ENCODE assay signal across 10 cellular contexts in the genomic region with DNA sequence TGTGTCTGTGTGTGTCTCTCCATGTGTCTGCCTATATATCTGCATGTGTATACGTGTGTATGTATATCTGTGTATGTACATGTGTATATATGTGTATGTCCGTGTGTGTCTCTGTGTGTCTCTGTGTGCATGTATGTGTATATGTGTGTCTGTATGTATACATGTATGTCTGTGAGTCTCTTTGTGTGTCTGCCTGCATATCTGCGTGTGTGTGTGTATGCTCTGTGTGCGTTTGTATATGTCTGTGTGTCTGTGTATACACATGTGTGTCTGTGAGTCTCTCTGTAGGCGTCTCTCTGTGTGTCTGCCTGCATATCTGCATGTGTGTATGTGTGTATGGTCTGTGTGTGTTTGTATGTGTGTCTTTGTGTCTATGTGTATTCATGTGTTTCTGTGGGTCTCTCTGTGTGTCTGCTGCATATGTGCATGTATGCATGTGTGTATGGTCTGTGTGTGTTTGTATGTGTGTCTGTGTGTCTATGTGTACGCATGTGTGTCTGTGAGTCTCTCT. TPM values are rescaled to one million over a fixed set of nuclear protein-coding genes. Genes with fewer than 3 reads are reported as not detected.
DNase-seq lines count a peak whose midpoint lies in the region; ATAC-seq and TF ChIP-seq lines count a peak whose summit lies in the region.
"Had no signal": no experiment of that assay in that cellular context is flagged by ENCODE, and none has a peak within 500 bp of the region (broad histone marks: within the 10 kb centered on the region; RNA-seq: fewer than 3 reads in every experiment).

No MANE protein-coding gene starts in this region.

- peak overlapping the region; percentile 11 for H3K4me3 Mint-ChIP-seq in activated T-cell treated with anti-CD3 and anti-CD28 coated beads, Interleukin-2, amount 50 U/mL, for 4 hours

- H3K27me3 Mint-ChIP-seq in activated T-cell treated with anti-CD3 and anti-CD28 coated beads, Interleukin-2, amount 50 U/mL, for 4 hours (ENCODE audit: low read depth) = no peaks in the 10 kb centered on the region
- H3K27me3 Mint-ChIP-seq: IgD-negative memory B cell had no signal

- peaks cover 81% of the 10 kb centered on the region for H3K4me1 Mint-ChIP-seq in activated T-cell treated with anti-CD3 and anti-CD28 coated beads, Interleukin-2, amount 50 U/mL, for 4 hours (ENCODE audit: low read depth)

- H3K9me3 ChIP-seq in ascending aorta = no peaks in the 10 kb centered on the region
- H3K9me3 ChIP-seq in right lobe of liver = no peaks in the 10 kb centered on the region
- no peaks in the 10 kb centered on the region for H3K9me3 ChIP-seq in thyroid gland

- no peak for DNase-seq in activated T-cell treated with anti-CD3 and anti-CD28 coated beads, Interleukin-2, amount 50 U/mL, for 4 hours
- no peak for DNase-seq in activated T-cell treated with anti-CD3 and anti-CD28 coated beads, Interleukin-2, amount 50 U/mL, for 48 hours
- DNase-seq in ascending aorta (ENCODE audit: low spot score in 2 of 2) = no peak
- DNase-seq in right lobe of liver = no peak
- DNase-seq in thyroid gland = no peak
- no peak for DNase-seq in H7
- no peak for DNase-seq in caudate nucleus (lab: John Stamatoyannopoulos, UW)

- TF ChIP-seq POLR2A in right lobe of liver (IDR thresholded peaks at IDR 0.05) (no peak), thyroid gland (IDR thresholded peaks at IDR 0.05) (no peak)

- intact Hi-C loops in ascending aorta (cut with DNase I) (loop anchor here (5.0 kb wide), 1 partner anchor 244 kb away; no protein-coding TSS in a partner anchor), right lobe of liver (cut with DNase I) (no loop called here), thyroid gland (cut with DNase I) (no loop called here)

- H3K36me3 ChIP-seq in ascending aorta = no peaks in the 10 kb centered on the region
- no peaks in the 10 kb centered on the region for H3K36me3 ChIP-seq in right lobe of liver
- H3K36me3 ChIP-seq in thyroid gland = no peaks in the 10 kb centered on the region
- H3K36me3 ChIP-seq in H7 (replicated peaks; ENCODE audit: control insufficient read depth, insufficient read depth, low read length) = no peaks in the 10 kb centered on the region

- no peak overlapping the region for H3K4me3 ChIP-seq in ascending aorta
- H3K4me3 ChIP-seq in right lobe of liver = no peak overlapping the region
- no peak overlapping the region for H3K4me3 ChIP-seq in thyroid gland (replicated peaks in 1 of 3)
- no peak overlapping the region for H3K4me3 ChIP-seq in H7 (ENCODE audit: insufficient read depth, low read depth, low read length)

- H3K27me3 ChIP-seq in ascending aorta (no peaks in the 10 kb centered on the region), right lobe of liver (no peaks in the 10 kb centered on the region), thyroid gland (no peaks in the 10 kb centered on the region), H7 (ENCODE audit: control insufficient read depth, insufficient read depth, low read length) (no peaks in the 10 kb centered on the region)

- H3K9me3 Mint-ChIP-seq in activated T-cell treated with anti-CD3 and anti-CD28 coated beads, Interleukin-2, amount 50 U/mL, for 4 hours = no peaks in the 10 kb centered on the region
- H3K9me3 Mint-ChIP-seq: IgD-negative memory B cell had no signal

- no peaks in the 10 kb centered on the region for H3K36me3 Mint-ChIP-seq in activated T-cell treated with anti-CD3 and anti-CD28 coated beads, Interleukin-2, amount 50 U/mL, for 4 hours (ENCODE audit: insufficient read depth)
- H3K36me3 Mint-ChIP-seq: IgD-negative memory B cell had no signal

- H3K4me1 ChIP-seq in ascending aorta (peaks cover 24 to 57% of the 10 kb centered on the region in 2 donors), right lobe of liver (peaks cover 0 to 37% (median 16%) of the 10 kb centered on the region in 4 donors), thyroid gland (peaks cover 36 to 61% of the 10 kb centered on the region in 2 donors)

- H3K27ac ChIP-seq in ascending aorta (peak overlapping the region; percentile 88 to 92), right lobe of liver (peak overlapping the region; percentile 84 to 100 (median 94)), thyroid gland (peak overlapping the region; percentile 10 to 100 (median 92)), caudate nucleus (ENCODE audit: low read depth, low read length) (no peak overlapping the region)
- H3K27ac ChIP-seq: SK-N-MC had no signal

- no peak for ATAC-seq in activated T-cell treated with anti-CD3 and anti-CD28 coated beads, Interleukin-2, amount 50 U/mL, for 4 hours
- ATAC-seq in right lobe of liver (no peak), HG03342 (IDR thresholded peaks at IDR 0.05; ENCODE audit: unreplicated experiment) (no peak)

- 90% methylated on average over 5 of the region's 6 CpGs for WGBS in right lobe of liver (ENCODE audit: insufficient coverage, low coverage, low lambda C conversion rate, missing lambda C conversion rate)
- 90 to 92% methylated on average over 6 of the region's 6 CpGs for WGBS in thyroid gland, 2 donors

- TF ChIP-seq CTCF in ascending aorta (IDR thresholded peaks at IDR 0.05) (no peak), right lobe of liver (IDR thresholded peaks at IDR 0.05) (no peak), thyroid gland (IDR thresholded peaks at IDR 0.05) (no peak)

RNA-seq across cellular contexts. Expression of gene KLF6, which starts 23.7 kb away (rescaled TPM):
- total RNA-seq in activated T-cell treated with anti-CD3 and anti-CD28 coated beads, Interleukin-2, amount 50 U/mL, for 4 hours = 100 to 1,000 TPM; 188 to 247 (median 209) TPM
- 144 TPM for total RNA-seq in ascending aorta
- total RNA-seq in right lobe of liver = 10 to 100 TPM; 25.2 to 86.4 (median 75.2) TPM
- 100 to 1,000 TPM in 2 of 4 donors, 10 to 100 TPM in 2; 50.4 to 166 (median 103) TPM for total RNA-seq in thyroid gland
- total RNA-seq in H7 (2014; rRNA removed; shearing (Covaris generic)) = 7.6 and 9.8 TPM in 2 replicates
